21 cellular contexts compared by ENCODE assay signal in the genomic region with DNA sequence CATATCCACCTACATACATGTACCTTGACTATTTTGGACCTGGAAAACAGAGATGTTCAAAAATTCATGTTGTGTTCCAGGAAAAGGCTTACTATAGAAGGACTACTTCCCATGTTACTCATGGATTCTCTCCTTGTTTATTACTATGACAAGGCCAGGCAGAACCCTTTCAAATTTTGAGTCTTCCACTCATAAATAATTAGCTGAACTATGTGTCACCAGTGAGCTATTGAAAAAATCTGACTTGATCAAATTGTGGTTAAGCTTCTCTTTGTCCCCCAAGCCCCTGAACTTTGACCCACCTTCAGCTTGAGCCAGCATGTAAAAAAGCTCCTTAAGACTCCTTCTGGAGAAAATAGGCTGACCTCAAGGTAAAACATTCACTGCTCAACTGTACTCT.
DNase-seq lines count a peak whose midpoint lies in the region; ATAC-seq and TF ChIP-seq lines count a peak whose summit lies in the region.
"Had no signal": no experiment of that assay in that cellular context is flagged by ENCODE, and none has a peak within 500 bp of the region (broad histone marks: within the 10 kb centered on the region; RNA-seq: fewer than 3 reads in every experiment).

No MANE protein-coding gene starts in this region.

- no peak for TF ChIP-seq CTCF in RWPE2 (IDR thresholded peaks at IDR 0.05; ENCODE audit: poor library complexity, severe bottlenecking)

- in situ Hi-C loops in Caki2 (cut with HindIII; ENCODE audit: low pct_unique_long_range_greater_than_20kb, low sequenced_read_pairs) = no loop called here

- H3K4ac ChIP-seq in mesenchymal stem cell (ENCODE audit: low read depth in 1 of 2, low read length in 2 of 2) = no peak overlapping the region

- no peak overlapping the region for H2BK5ac ChIP-seq in mesenchymal stem cell (ENCODE audit: low read depth, low read length, poor library complexity, severe bottlenecking)

- H2BK120ac ChIP-seq in mesenchymal stem cell (ENCODE audit: low read depth, low read length) = no peak overlapping the region

- DNase-seq in Caki2 (ENCODE audit: low read depth) (peak; percentile 50), HT-29 (ENCODE audit: low spot score) (peak; percentile 12), RWPE2 (ENCODE audit: low spot score) (no peak), mesenchymal stem cell (peak; percentile 9), GOT3 (lab: John Stamatoyannopoulos, UW) (no peak), NCI-H1930 (lab: John Stamatoyannopoulos, UW) (no peak)
- DNase-seq: CD4-positive, alpha-beta memory T cell; DMS53; EL; KG1; NCI-H1048; NCI-H1436; NCI-H2029; NCI-H345; NCI-H524 treated with DMSO at 0.1 percent for 48 hours; SJCRH30; SW 1271 had no signal

- no peaks in the 10 kb centered on the region for H3K79me1 ChIP-seq in mesenchymal stem cell (replicated peaks; ENCODE audit: low read length, poor library complexity, severe bottlenecking)

- H3K36me3 ChIP-seq in RWPE2 (ENCODE audit: low read depth) (no peaks in the 10 kb centered on the region), mesenchymal stem cell (ENCODE audit: control insufficient read depth in 1 of 2, insufficient read depth in 2 of 2, low read depth in 1 of 2, low read length in 2 of 2) (no peaks in the 10 kb centered on the region)
- H3K36me3 ChIP-seq: BLaER1, SJCRH30 had no signal

- H3K4me1 ChIP-seq in RWPE2 (ENCODE audit: insufficient read depth, poor library complexity, severe bottlenecking) (no peaks in the 10 kb centered on the region), mesenchymal stem cell (ENCODE audit: control insufficient read depth, insufficient read depth, low read depth, low read length) (no peaks in the 10 kb centered on the region)
- H3K4me1 ChIP-seq: BLaER1, SJCRH30 had no signal

- no peak overlapping the region for H2AFZ ChIP-seq in mesenchymal stem cell (ENCODE audit: low read depth, low read length)
- H2AFZ ChIP-seq: PC-9 had no signal

- no peak overlapping the region for H3K14ac ChIP-seq in mesenchymal stem cell (ENCODE audit: low read length in 2 of 2)

- no peak overlapping the region for H4K8ac ChIP-seq in mesenchymal stem cell (ENCODE audit: low read length)

- H2AK5ac ChIP-seq in mesenchymal stem cell (ENCODE audit: low read length, severe bottlenecking) = no peak overlapping the region

- H4K91ac ChIP-seq in mesenchymal stem cell (ENCODE audit: low read length) = no peak overlapping the region

- H3K9me3 ChIP-seq in RWPE2 (ENCODE audit: severe bottlenecking) (no peaks in the 10 kb centered on the region), mesenchymal stem cell (ENCODE audit: control insufficient read depth, low read length) (no peaks in the 10 kb centered on the region)
- H3K9me3 ChIP-seq: BLaER1, SJCRH30 had no signal

- H2BK12ac ChIP-seq in mesenchymal stem cell (ENCODE audit: low read length in 2 of 2) = no peak overlapping the region

- no peak overlapping the region for H3K9ac ChIP-seq in mesenchymal stem cell (ENCODE audit: low read length)
- H3K9ac ChIP-seq: BLaER1 had no signal

- no peak overlapping the region for H3K4me2 ChIP-seq in mesenchymal stem cell (ENCODE audit: low read length, poor library complexity, severe bottlenecking)
- H3K4me2 ChIP-seq: BLaER1, PC-9 had no signal

- ATAC-seq in RWPE2 (ENCODE audit: low read depth) (peak; percentile 73), GM18868 (IDR thresholded peaks at IDR 0.05; ENCODE audit: unreplicated experiment) (no peak)
- ATAC-seq: HCT116 had no signal

- H3K4me3 ChIP-seq in RWPE2 (ENCODE audit: severe bottlenecking) = no peak overlapping the region
- H3K4me3 ChIP-seq in mesenchymal stem cell (ENCODE audit: insufficient read depth in 1 of 2, low read depth in 1 of 2, low read length in 2 of 2) = no peak overlapping the region
- H3K4me3 ChIP-seq: BLaER1, PC-9, SJCRH30 had no signal

- no peak overlapping the region for H2BK15ac ChIP-seq in mesenchymal stem cell (ENCODE audit: low read depth, poor library complexity, severe bottlenecking)

- H3K23ac ChIP-seq in mesenchymal stem cell (ENCODE audit: low read length in 2 of 2) = no peak overlapping the region

- H3K27me3 ChIP-seq in RWPE2 (ENCODE audit: insufficient read depth, poor library complexity, severe bottlenecking) (no peaks in the 10 kb centered on the region), mesenchymal stem cell (ENCODE audit: control insufficient read depth in 1 of 2, insufficient read depth in 1 of 2, low read length in 2 of 2) (no peaks in the 10 kb centered on the region)
- H3K27me3 ChIP-seq: BLaER1, SJCRH30 had no signal

- H3K27ac ChIP-seq in RWPE2 (ENCODE audit: poor library complexity, severe bottlenecking) (no peak overlapping the region), mesenchymal stem cell (ENCODE audit: low read length, poor library complexity, severe bottlenecking) (peak overlapping the region; percentile 21)
- H3K27ac ChIP-seq: BLaER1, PC-9, SJCRH30 had no signal

- H3K18ac ChIP-seq in mesenchymal stem cell (ENCODE audit: low read depth in 1 of 2, low read length in 2 of 2) = no peak overlapping the region

Comparison
In these comparisons a context has a peak if more than half of its experiments do, and no peak if none do; other contexts are left out.
1. DNase-seq: peak in Caki2 (single experiment), HT-29 (single experiment) and mesenchymal stem cell (single experiment); none in RWPE2 (single experiment), GOT3 (single experiment) and NCI-H1930 (0 of 2).